ENCODE assay signal across 19 cellular contexts in genomic region chr3:157257101-157257500, GRCh38.
DNase-seq lines count a peak whose midpoint lies in the region; ATAC-seq and TF ChIP-seq lines count a peak whose summit lies in the region.
"Had no signal": no experiment of that assay in that cellular context is flagged by ENCODE, and none has a peak within 500 bp of the region (broad histone marks: within the 10 kb centered on the region; RNA-seq: fewer than 3 reads in every experiment).

No MANE protein-coding gene starts in this region.

- WGBS in H9 (ENCODE audit: extremely low coverage, insufficient read length, low lambda C conversion rate), result no CpG with 5 or more reads among the region's 5 CpGs

- H2BK5ac ChIP-seq in H9 (ENCODE audit: insufficient read length, low read length), result no peak overlapping the region

- H4K8ac ChIP-seq in H9 (replicated peaks; ENCODE audit: insufficient read length, low read depth, low read length), result no peak overlapping the region

- no peaks in the 10 kb centered on the region for H3K79me1 ChIP-seq in H9 (ENCODE audit: insufficient read depth, low read depth, low read length, poor library complexity, severe bottlenecking)

- H3K56ac ChIP-seq in H9 (ENCODE audit: insufficient read length, low read depth, low read length), result no peak overlapping the region

- H3K27ac Mint-ChIP-seq in H9, result peak overlapping the region; percentile 12 to 19 (median 16); a peak in 3 of 7 replicates
- no peak overlapping the region for H3K27ac Mint-ChIP-seq in stimulated activated naive CD8-positive, alpha-beta T cell treated with anti-CD3 and anti-CD28 coated beads, Interleukin-15, amount 100 ng/mL, for 72 hours

- H3K4me3 Mint-ChIP-seq in H9, result no peak overlapping the region
- H3K4me3 Mint-ChIP-seq in stimulated activated naive CD8-positive, alpha-beta T cell treated with anti-CD3 and anti-CD28 coated beads, Interleukin-15, amount 100 ng/mL, for 72 hours, result no peak overlapping the region

- no peaks in the 10 kb centered on the region for H3K27me3 ChIP-seq in H9 (ENCODE audit: insufficient read depth, low read length)
- H3K27me3 ChIP-seq: BE2C had no signal

- H4K20me1 ChIP-seq in H9 (ENCODE audit: control insufficient read depth, insufficient read depth, insufficient read length), result no peaks in the 10 kb centered on the region

- H3K23ac ChIP-seq in H9 (ENCODE audit: insufficient read length, low read depth, low read length), result no peak overlapping the region

- no peak overlapping the region for H2BK12ac ChIP-seq in H9 (ENCODE audit: insufficient read length, low read depth, low read length)

- H3K4me3 ChIP-seq in astrocyte of the cerebellum (ENCODE audit: low read depth, low read length), result no peak overlapping the region
- H3K4me3 ChIP-seq: A549, HAP-1 had no signal

- no peak overlapping the region for H3K18ac ChIP-seq in H9 (ENCODE audit: insufficient read length, low read depth, low read length)

- DNase-seq in H9 (no peak), astrocyte of the cerebellum (ENCODE audit: low read depth) (peak; percentile 51), fibroblast of peridontal ligament (ENCODE audit: extremely low read depth) (peak; percentile 87), NCI-H1694 (lab: John Stamatoyannopoulos, UW) (no peak)
- DNase-seq in stimulated activated naive CD8-positive, alpha-beta T cell treated with anti-CD3 and anti-CD28 coated beads, Interleukin-15, amount 100 ng/mL, for 72 hours, result no peak
- DNase-seq: BE2C, Karpas-422, NCI-H1417, NCI-H1930, NCI-H2227 treated with DMSO at 0.1 percent for 48 hours, NCI-H510A, SIG-M5, SK-N-SH had no signal

- no peak overlapping the region for H3K4ac ChIP-seq in H9 (ENCODE audit: low read depth, low read length)

- TF ChIP-seq CTCF in H9 (conservative IDR thresholded peaks at IDR 0.05) (no peak), astrocyte of the cerebellum (IDR thresholded peaks at IDR 0.05; ENCODE audit: low read depth, low read length, missing control alignments) (no peak)

- no peak overlapping the region for H4K5ac ChIP-seq in H9 (ENCODE audit: insufficient read length, low read depth, low read length)

- H2BK20ac ChIP-seq in H9 (ENCODE audit: low read depth, low read length, poor library complexity, severe bottlenecking), result no peak overlapping the region

- H4K91ac ChIP-seq in H9 (ENCODE audit: insufficient read length, low read depth, low read length), result no peak overlapping the region

- no peak overlapping the region for H3K14ac ChIP-seq in H9 (ENCODE audit: insufficient read depth, low read length)

- no peak overlapping the region for H2BK120ac ChIP-seq in H9 (ENCODE audit: low read depth, low read length, poor library complexity, severe bottlenecking)

- no peak for TF ChIP-seq POLR2A in GM18505 (IDR thresholded peaks at IDR 0.05; ENCODE audit: borderline replicate concordance, extremely low read depth, insufficient read depth, insufficient read length)

- no peak overlapping the region for H3T11ph ChIP-seq in H9 (ENCODE audit: low read length)

- peaks cover 0 to 6% (median 4%) of the 10 kb centered on the region in 3 experiments; a peak in 3 of 7 replicates for H3K36me3 Mint-ChIP-seq in H9 (ENCODE audit: insufficient read depth in 1 of 3, low read depth in 3 of 3)

- H3K9me3 Mint-ChIP-seq in H9, result peaks cover 0 to 2% of the 10 kb centered on the region in 2 experiments; a peak in 3 of 5 replicates
- peaks cover 0 to 5% of the 10 kb centered on the region in 2 donors for H3K9me3 Mint-ChIP-seq in stimulated activated naive CD8-positive, alpha-beta T cell treated with anti-CD3 and anti-CD28 coated beads, Interleukin-15, amount 100 ng/mL, for 72 hours

- no peaks in the 10 kb centered on the region for H3K9me3 ChIP-seq in H9 (ENCODE audit: control insufficient read depth, low read depth, low read length)
- H3K9me3 ChIP-seq: A549, BE2C, HAP-1, SK-N-SH had no signal

- no peaks in the 10 kb centered on the region; the same call in 1 of the 2 replicates for H3K27me3 Mint-ChIP-seq in H9 (ENCODE audit: low read depth)
- no peaks in the 10 kb centered on the region for H3K27me3 Mint-ChIP-seq in stimulated activated naive CD8-positive, alpha-beta T cell treated with anti-CD3 and anti-CD28 coated beads, Interleukin-15, amount 100 ng/mL, for 72 hours

- no peaks in the 10 kb centered on the region for H3K79me2 ChIP-seq in H9 (ENCODE audit: insufficient read depth, low read length)

- no peak overlapping the region for H3K4me2 ChIP-seq in H9 (ENCODE audit: insufficient read depth, insufficient read length, low read length)
- H3K4me2 ChIP-seq: A549, SK-N-SH had no signal

- H2AFZ ChIP-seq in H9 (ENCODE audit: low read length), result no peak overlapping the region

- no peak overlapping the region for H2AK5ac ChIP-seq in H9 (ENCODE audit: insufficient read length, low read length)

- H3K23me2 ChIP-seq in H9 (ENCODE audit: insufficient read length, low read depth, low read length, poor library complexity, severe bottlenecking), result no peaks in the 10 kb centered on the region

- no peak overlapping the region for H2BK15ac ChIP-seq in H9 (ENCODE audit: low read depth, low read length)

- H3K9ac ChIP-seq in H9 (ENCODE audit: extremely low read depth, insufficient read length, low read length), result no peak overlapping the region
- H3K9ac ChIP-seq: SK-N-SH had no signal

- ATAC-seq in stimulated activated naive CD8-positive, alpha-beta T cell treated with anti-CD3 and anti-CD28 coated beads, Interleukin-15, amount 100 ng/mL, for 72 hours, result no peak
- no peak for ATAC-seq in GM18505 (IDR thresholded peaks at IDR 0.05; ENCODE audit: unreplicated experiment)
- no peak for ATAC-seq in esophagus mucosa
- ATAC-seq: A549 had no signal

- H3K27ac ChIP-seq in H9 (ENCODE audit: insufficient read length, low read depth, low read length), result no peak overlapping the region
- H3K27ac ChIP-seq: A549, HL-60, RWPE1 had no signal

- H3K4me1 ChIP-seq in H9 (ENCODE audit: insufficient read depth, low read length), result peaks cover 4% of the 10 kb centered on the region; the same call in 1 of the 2 replicates
- H3K4me1 ChIP-seq: A549, BE2C had no signal

- peaks cover 33 to 41% of the 10 kb centered on the region in 2 experiments for H3K4me1 Mint-ChIP-seq in H9
- no peaks in the 10 kb centered on the region for H3K4me1 Mint-ChIP-seq in stimulated activated naive CD8-positive, alpha-beta T cell treated with anti-CD3 and anti-CD28 coated beads, Interleukin-15, amount 100 ng/mL, for 72 hours

- in situ Hi-C loops in astrocyte of the cerebellum (cut with HindIII; ENCODE audit: low sequenced_read_pairs), result no loop called here

Comparison
In these comparisons a context has a peak if more than half of its experiments do, and no peak if none do; other contexts are left out.
1. DNase-seq: peak in astrocyte of the cerebellum (single experiment) and fibroblast of peridontal ligament (single experiment); none in H9 (single experiment), stimulated activated naive CD8-positive, alpha-beta T cell treated with anti-CD3 and anti-CD28 coated beads, Interleukin-15, amount 100 ng/mL, for 72 hours (0 of 2) and NCI-H1694 (single experiment).
2. H3K27ac Mint-ChIP-seq: peak in H9 (3 of 3); none in stimulated activated naive CD8-positive, alpha-beta T cell treated with anti-CD3 and anti-CD28 coated beads, Interleukin-15, amount 100 ng/mL, for 72 hours (0 of 2).